ENCODE assay signal across 1 cellular context in the genomic region with DNA sequence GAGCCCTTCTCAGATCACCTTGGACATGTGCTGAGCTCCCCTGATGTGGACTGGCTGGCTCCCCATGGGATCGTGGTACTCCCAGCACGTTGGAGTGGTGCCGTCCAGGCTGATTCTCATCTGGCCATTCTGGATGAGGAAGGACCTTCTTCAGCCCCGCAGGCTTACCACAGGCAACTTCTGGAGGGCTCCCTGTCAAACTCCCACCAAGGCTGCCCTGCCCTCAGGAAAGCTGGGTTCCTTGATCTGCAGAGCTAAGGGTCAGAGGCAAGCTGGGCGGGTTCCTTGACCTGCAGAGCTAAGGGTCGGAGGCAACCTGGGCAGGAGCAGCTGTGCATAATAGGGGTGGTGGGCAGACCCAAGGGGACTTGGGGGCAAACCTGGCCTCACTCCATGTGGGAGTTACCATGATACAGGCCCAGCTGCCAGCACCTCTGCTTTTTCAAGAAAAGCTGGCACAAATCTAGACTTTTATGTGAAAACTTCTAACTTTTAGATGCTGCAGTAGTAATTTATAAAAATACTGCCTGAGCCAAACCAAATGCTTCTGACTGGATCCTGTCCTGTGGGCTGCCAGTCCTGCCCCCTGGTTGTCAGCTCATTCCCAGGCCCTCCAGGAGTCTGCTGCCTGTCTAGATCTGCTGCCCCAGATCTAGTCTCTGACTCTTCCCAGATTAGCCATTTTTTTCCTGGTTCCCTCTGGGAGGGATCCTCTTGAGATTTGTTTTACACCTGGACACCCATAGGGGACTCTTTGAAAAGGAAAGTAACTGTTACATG.
TF ChIP-seq lines count a peak whose summit lies in the region.

No MANE protein-coding gene starts in this region.

TF ChIP-seq in IMR-90, 13 proteins besides CTCF, POLR2A, EP300 and RAD21:
- no peak for TF ChIP-seq SMC3 (IDR thresholded peaks at IDR 0.05; ENCODE audit: low read depth, low read length)
